ENCODE assay signal across 8 cellular contexts in genomic region chr11:68271781-68272608, GRCh38. TPM values are rescaled to one million over a fixed set of nuclear protein-coding genes. Genes with fewer than 3 reads are reported as not detected.
DNase-seq lines count a peak whose midpoint lies in the region; TF ChIP-seq lines count a peak whose summit lies in the region.

Gene C11orf24 (minus strand): TSS chr11:68271973. CDS start chr11:68263767, 8,206 bp downstream.

- H3K36me3 ChIP-seq in SJSA1, result peaks cover 18% of the 10 kb centered on the region
- H3K36me3 ChIP-seq in neuronal stem cell (replicated peaks in 1 of 2; ENCODE audit: control insufficient read depth in 2 of 2, insufficient read depth in 2 of 2, low read length in 2 of 2), result peaks cover 9 to 22% of the 10 kb centered on the region in 2 donors
- H3K36me3 ChIP-seq in subcutaneous abdominal adipose tissue (ENCODE audit: control insufficient read depth in 5 of 5, insufficient read depth in 5 of 5, low read length in 5 of 5), result peaks cover 0 to 12% (median 12%) of the 10 kb centered on the region in 5 donors

- no peak within 1 kb of the TSS for H2BK12ac ChIP-seq in neuronal stem cell (ENCODE audit: low read length)

- H3K27ac ChIP-seq in SJSA1 (peak within 1 kb of the TSS; percentile 79), neuronal stem cell (replicated peaks; ENCODE audit: low read length) (peak within 1 kb of the TSS; percentile 73), subcutaneous abdominal adipose tissue (ENCODE audit: low read depth, low read length) (peak within 1 kb of the TSS; percentile 92)

- no peaks in the 10 kb centered on the region for H3K27me3 ChIP-seq in SJSA1 (replicated peaks)
- H3K27me3 ChIP-seq in neuronal stem cell (ENCODE audit: control insufficient read depth in 3 of 3, insufficient read depth in 3 of 3, low read depth in 1 of 3, low read length in 3 of 3), result no peaks in the 10 kb centered on the region
- no peaks in the 10 kb centered on the region for H3K27me3 ChIP-seq in subcutaneous abdominal adipose tissue (ENCODE audit: control insufficient read depth in 5 of 5, insufficient read depth in 4 of 5, low read length in 5 of 5)

- H3K9me3 ChIP-seq in SJSA1 (replicated peaks) (no peaks in the 10 kb centered on the region; the same call in 1 of the 2 replicates), neuronal stem cell (replicated peaks in 1 of 2; ENCODE audit: control insufficient read depth in 2 of 2, insufficient read depth in 1 of 2, low read depth in 1 of 2, low read length in 2 of 2) (peaks cover 0 to 2% of the 10 kb centered on the region in 2 donors), subcutaneous abdominal adipose tissue (ENCODE audit: control insufficient read depth in 5 of 5, low read length in 5 of 5) (no peaks in the 10 kb centered on the region)

- POLR2A ChIA-PET in HEK293T (lab: Yijun Ruan, JAX), result interaction anchor here (0.5 to 2.2 kb wide), 11 partner anchors 10 to 188 kb away, joined by 3 to 17 read pairs (median 4); partner anchors contain the start of gene PPP6R3

- DNase-seq in GF-D8 (lab: John Stamatoyannopoulos, UW), result peak; percentile 89
- peak; percentile 100 for DNase-seq in HEK293T (ENCODE audit: extremely low spot score)
- DNase-seq in MV-4-11 (lab: John Stamatoyannopoulos, UW), result peak; percentile 94
- peak; percentile 99 for DNase-seq in SJSA1 (ENCODE audit: low read depth in 1 of 2, low spot score in 2 of 2)
- peak; percentile 85 to 90 (median 86) for DNase-seq in activated naive CD4-positive, alpha-beta T cell (lab: John Stamatoyannopoulos, UW)
- DNase-seq in foreskin melanocyte, result peak; percentile 89
- DNase-seq in neuronal stem cell (ENCODE audit: low spot score), result peak; percentile 94

- H3K14ac ChIP-seq in neuronal stem cell (ENCODE audit: low read length), result peak within 1 kb of the TSS; percentile 58

- H3K9ac ChIP-seq in neuronal stem cell (ENCODE audit: low read depth, low read length, poor library complexity) (peak within 1 kb of the TSS; percentile 94), subcutaneous abdominal adipose tissue (ENCODE audit: low read length in 5 of 5) (peak within 1 kb of the TSS; percentile 81 to 93 (median 88))

- H2BK120ac ChIP-seq in neuronal stem cell (ENCODE audit: low read depth, low read length), result no peak within 1 kb of the TSS

- peak within 1 kb of the TSS; percentile 56 for H2BK15ac ChIP-seq in neuronal stem cell (ENCODE audit: low read length)

- peaks cover 25% of the 10 kb centered on the region for H3K4me1 ChIP-seq in SJSA1 (replicated peaks)
- H3K4me1 ChIP-seq in neuronal stem cell (ENCODE audit: control insufficient read depth in 2 of 2, insufficient read depth in 1 of 2, low read depth in 1 of 2, low read length in 2 of 2), result peaks cover 4 to 6% of the 10 kb centered on the region in 2 donors
- peaks cover 7 to 44% (median 39%) of the 10 kb centered on the region in 5 donors for H3K4me1 ChIP-seq in subcutaneous abdominal adipose tissue (ENCODE audit: control insufficient read depth in 5 of 5, insufficient read depth in 5 of 5, low read length in 5 of 5)

- peak within 1 kb of the TSS; percentile 98 for H2AFZ ChIP-seq in neuronal stem cell (ENCODE audit: low read length)

- H3K4me3 ChIP-seq in SJSA1 (peak within 1 kb of the TSS; percentile 73), neuronal stem cell (ENCODE audit: low read length in 2 of 2) (peak within 1 kb of the TSS; percentile 97), subcutaneous abdominal adipose tissue (ENCODE audit: low read depth in 1 of 5, low read length in 5 of 5) (peak within 1 kb of the TSS; percentile 85 to 90 (median 86))

- WGBS in neuronal stem cell (ENCODE audit: extremely low coverage in 2 of 2, insufficient read length in 2 of 2, insufficient replicate concordance in 1 of 2), 2 donors, result no CpG with 5 or more reads among the region's 71 CpGs

- H4K91ac ChIP-seq in neuronal stem cell (ENCODE audit: low read depth, low read length, poor library complexity), result no peak within 1 kb of the TSS

- peak within 1 kb of the TSS; percentile 56 for H2AK5ac ChIP-seq in neuronal stem cell (ENCODE audit: low read depth, low read length)

- H4K8ac ChIP-seq in neuronal stem cell (ENCODE audit: low read depth, low read length), result no peak within 1 kb of the TSS

- peaks cover 4% of the 10 kb centered on the region for H3K79me1 ChIP-seq in neuronal stem cell (ENCODE audit: low read depth, low read length)

- CTCF ChIA-PET in HEK293T (lab: Yijun Ruan, JAX), result interaction anchor here (0.6 kb wide), 1 partner anchor 8 kb away, joined by 3 read pairs; no protein-coding TSS in a partner anchor

- peak within 1 kb of the TSS; percentile 99 for H3K18ac ChIP-seq in neuronal stem cell (ENCODE audit: low read length)

- peak within 1 kb of the TSS; percentile 98 for H3K23ac ChIP-seq in neuronal stem cell (ENCODE audit: low read depth, low read length, poor library complexity)

- H2BK5ac ChIP-seq in neuronal stem cell (ENCODE audit: low read length), result peak within 1 kb of the TSS; percentile 83

- H3K4ac ChIP-seq in neuronal stem cell (ENCODE audit: low read length), result peak within 1 kb of the TSS; percentile 8

- peak within 1 kb of the TSS; percentile 99 for H3K4me2 ChIP-seq in neuronal stem cell (ENCODE audit: insufficient read depth, low read length, poor library complexity, severe bottlenecking)

TF ChIP-seq in HEK293T, 16 proteins besides CTCF, POLR2A, EP300 and RAD21:
- TF ChIP-seq FOXM1 (IDR thresholded peaks at IDR 0.05; ENCODE audit: borderline replicate concordance) (peak; percentile 17; the same call in 1 of the 2 replicates), NFRKB (IDR thresholded peaks at IDR 0.05) (no peak), PKNOX1 (IDR thresholded peaks at IDR 0.05) (no peak), CTBP1 (IDR thresholded peaks at IDR 0.05; ENCODE audit: borderline replicate concordance) (no peak), FOXK2 (IDR thresholded peaks at IDR 0.05) (no peak), ELF4 (IDR thresholded peaks at IDR 0.05) (peak; percentile 43; the same call in 1 of the 2 replicates), FOXA1 (IDR thresholded peaks at IDR 0.05) (no peak), HDGF (IDR thresholded peaks at IDR 0.05; ENCODE audit: borderline replicate concordance) (peak; percentile 85; the same call in 1 of the 2 replicates), L3MBTL2 (conservative IDR thresholded peaks at IDR 0.05) (peak; percentile 78)

RNA-seq across cellular contexts. Expression of gene C11orf24, which starts in this region (rescaled TPM):
- 74.3 and 81.7 TPM in 2 replicates for total RNA-seq in SJSA1 (2014; rRNA removed; shearing (Covaris generic))
- polyA plus RNA-seq in neuronal stem cell (2013, experiment 1 of 2), result 36.4 TPM
- 35.7 TPM for polyA plus RNA-seq in neuronal stem cell (2013, experiment 2 of 2)

Comparison
In these comparisons a context has a peak if more than half of its experiments do, and no peak if none do; other contexts are left out.
1. Peak in every context shown above with its lines: DNase-seq, H3K4me3 ChIP-seq and H3K27ac ChIP-seq.